Comparison of ENCODE assay signal across 1 cellular context in genomic region chr15:44836094-44836493, GRCh38.
TF ChIP-seq lines count a peak whose summit lies in the region.

No MANE protein-coding gene starts in this region.

TF ChIP-seq in HepG2, 621 proteins besides CTCF, POLR2A, EP300 and RAD21 (continued from another document and continues in another):
- TF ChIP-seq ARID5B (CRISPR knock-in tag; IDR thresholded peaks at IDR 0.05) (peak; percentile 96), ZBTB26 (CRISPR knock-in tag; IDR thresholded peaks at IDR 0.05; ENCODE audit: borderline replicate concordance) (peak; percentile 66; the same call in 1 of the 2 replicates), SOX6 (IDR thresholded peaks at IDR 0.05) (no peak), SOX6 (CRISPR knock-in tag; IDR thresholded peaks at IDR 0.05) (peak; percentile 84), HHEX (CRISPR knock-in tag; IDR thresholded peaks at IDR 0.05) (peak; percentile 78), PPARG (CRISPR knock-in tag; conservative IDR thresholded peaks at IDR 0.05) (0 out of 2 replicates have a peak, but pooled peaks have one; percentile 28), TFAP4 (IDR thresholded peaks at IDR 0.05; ENCODE audit: borderline replicate concordance, low read depth) (peak; percentile 74; the same call in 1 of the 2 replicates), THAP11 (CRISPR knock-in tag; IDR thresholded peaks at IDR 0.05) (peak; percentile 49), ZSCAN9 (CRISPR knock-in tag; IDR thresholded peaks at IDR 0.05; ENCODE audit: borderline replicate concordance) (peak; percentile 49; the same call in 1 of the 2 replicates), HNF1A (IDR thresholded peaks at IDR 0.05; ENCODE audit: low read depth) (0 out of 2 replicates have a peak, but pooled peaks have one; percentile 31), HNF1A (CRISPR knock-in tag; IDR thresholded peaks at IDR 0.05; ENCODE audit: borderline replicate concordance) (peak; percentile 68; the same call in 1 of the 2 replicates), ZSCAN20 (CRISPR knock-in tag; IDR thresholded peaks at IDR 0.05; ENCODE audit: borderline replicate concordance) (no peak), NCOR1 (IDR thresholded peaks at IDR 0.05; ENCODE audit: borderline replicate concordance, low read length) (peak; percentile 61; the same call in 1 of the 2 replicates), PAXIP1 (CRISPR knock-in tag; conservative IDR thresholded peaks at IDR 0.05) (no peak), ZNF263 (CRISPR knock-in tag; IDR thresholded peaks at IDR 0.05) (no peak), ZNF281 (CRISPR knock-in tag; IDR thresholded peaks at IDR 0.05; ENCODE audit: borderline replicate concordance) (peak; percentile 46; the same call in 1 of the 2 replicates), ZFP36L1 (CRISPR knock-in tag; IDR thresholded peaks at IDR 0.05) (0 out of 2 replicates have a peak, but pooled peaks have one; percentile 44), CEBPG (CRISPR knock-in tag; IDR thresholded peaks at IDR 0.05) (peak; percentile 61), HMGA1 (CRISPR knock-in tag; conservative IDR thresholded peaks at IDR 0.05) (no peak), CEBPB (IDR thresholded peaks at IDR 0.05; ENCODE audit: borderline replicate concordance, low read depth, low read length) (peak; percentile 66), ZFAT (CRISPR knock-in tag; conservative IDR thresholded peaks at IDR 0.05) (no peak), SMAD3 (CRISPR knock-in tag; IDR thresholded peaks at IDR 0.05) (peak; percentile 56; the same call in 1 of the 2 replicates), PHF21A (CRISPR knock-in tag; IDR thresholded peaks at IDR 0.05) (peak; percentile 72), FOXP1 (IDR thresholded peaks at IDR 0.05) (peak; percentile 28; the same call in 1 of the 2 replicates), FOXP1 (CRISPR knock-in tag; IDR thresholded peaks at IDR 0.05) (peak; percentile 47; the same call in 1 of the 2 replicates), BHLHE40 (IDR thresholded peaks at IDR 0.05; ENCODE audit: low read length) (peak; percentile 38; the same call in 1 of the 2 replicates), POGZ (CRISPR knock-in tag; IDR thresholded peaks at IDR 0.05) (no peak), ATF1 (CRISPR knock-in tag; IDR thresholded peaks at IDR 0.05) (peak; percentile 47; the same call in 1 of the 2 replicates), KDM1A (CRISPR knock-in tag; IDR thresholded peaks at IDR 0.05) (peak; percentile 97), TAF1 (CRISPR knock-in tag; IDR thresholded peaks at IDR 0.05) (no peak), TFDP1 (CRISPR knock-in tag; IDR thresholded peaks at IDR 0.05; ENCODE audit: borderline replicate concordance) (no peak), PAX8 (CRISPR knock-in tag; IDR thresholded peaks at IDR 0.05; ENCODE audit: borderline replicate concordance) (no peak), TGIF2 (CRISPR knock-in tag; IDR thresholded peaks at IDR 0.05) (0 out of 2 replicates have a peak, but pooled peaks have one; percentile 41), ZNF24 (IDR thresholded peaks at IDR 0.05) (peak; percentile 29; the same call in 1 of the 2 replicates), SRY (CRISPR knock-in tag; IDR thresholded peaks at IDR 0.05) (no peak), ZNF3 (CRISPR knock-in tag; IDR thresholded peaks at IDR 0.05) (no peak), ZNF441 (CRISPR knock-in tag; IDR thresholded peaks at IDR 0.05; ENCODE audit: borderline replicate concordance) (no peak), SKIL (CRISPR knock-in tag; IDR thresholded peaks at IDR 0.05; ENCODE audit: borderline replicate concordance) (no peak), HMG20B (CRISPR knock-in tag; conservative IDR thresholded peaks at IDR 0.05) (peak; percentile 100)
